In genomic region chr12:78802593-78802992, GRCh38 we compare ENCODE assay signal across 2 cellular contexts.
TF ChIP-seq lines count a peak whose summit lies in the region.

No MANE protein-coding gene starts in this region.

TF ChIP-seq in GM23338, 12 proteins besides CTCF, POLR2A, EP300 and RAD21 (continued from another document):
- TF ChIP-seq REST (IDR thresholded peaks at IDR 0.05; ENCODE audit: unreplicated experiment) (no peak), ETS1 (IDR thresholded peaks at IDR 0.05) (no peak), POLR2AphosphoS5 (IDR thresholded peaks at IDR 0.05; ENCODE audit: low read depth) (no peak), ZNF114 (CRISPR knock-in tag; IDR thresholded peaks at IDR 0.05) (no peak), STAT1 (IDR thresholded peaks at IDR 0.05; ENCODE audit: unreplicated experiment) (no peak), CREB1 (CRISPR knock-in tag; IDR thresholded peaks at IDR 0.05; ENCODE audit: low read depth) (no peak), ZNF462 (CRISPR knock-in tag; IDR thresholded peaks at IDR 0.05) (no peak)
TF ChIP-seq in GM23338: peak in this region for 0.

TF ChIP-seq in SK-N-SH, 30 proteins besides CTCF, POLR2A, EP300 and RAD21 (continued from another document):
- peak; percentile 93 for TF ChIP-seq NFIC (IDR thresholded peaks at IDR 0.05; ENCODE audit: borderline replicate concordance)
- TF ChIP-seq REST (IDR thresholded peaks at IDR 0.05; ENCODE audit: low read depth, low read length): peak; percentile 32; the same call in 1 of the 2 replicates
- peak; percentile 31; the same call in 1 of the 2 replicates for TF ChIP-seq FOXM1 (IDR thresholded peaks at IDR 0.05; ENCODE audit: low read depth)
- peak; percentile 59; the same call in 1 of the 2 replicates for TF ChIP-seq RXRA (IDR thresholded peaks at IDR 0.05; ENCODE audit: borderline replicate concordance, low read depth)
- no peak for TF ChIP-seq FOXJ3 (CRISPR knock-in tag; IDR thresholded peaks at IDR 0.05)
- TF ChIP-seq MEF2A (IDR thresholded peaks at IDR 0.05; ENCODE audit: borderline replicate concordance, low read depth): peak; percentile 64; the same call in 1 of the 2 replicates
- peak; percentile 63; the same call in 1 of the 2 replicates for TF ChIP-seq ELF1 (IDR thresholded peaks at IDR 0.05)
- no peak for TF ChIP-seq MXI1 (IDR thresholded peaks at IDR 0.05; ENCODE audit: low read depth, low read length)
- TF ChIP-seq TEAD4 (IDR thresholded peaks at IDR 0.05; ENCODE audit: borderline replicate concordance, insufficient read depth): peak; percentile 79; the same call in 1 of the 2 replicates
TF ChIP-seq in SK-N-SH: peak in this region for 15.
